ENCODE assay signal across 31 cellular contexts in the genomic region with DNA sequence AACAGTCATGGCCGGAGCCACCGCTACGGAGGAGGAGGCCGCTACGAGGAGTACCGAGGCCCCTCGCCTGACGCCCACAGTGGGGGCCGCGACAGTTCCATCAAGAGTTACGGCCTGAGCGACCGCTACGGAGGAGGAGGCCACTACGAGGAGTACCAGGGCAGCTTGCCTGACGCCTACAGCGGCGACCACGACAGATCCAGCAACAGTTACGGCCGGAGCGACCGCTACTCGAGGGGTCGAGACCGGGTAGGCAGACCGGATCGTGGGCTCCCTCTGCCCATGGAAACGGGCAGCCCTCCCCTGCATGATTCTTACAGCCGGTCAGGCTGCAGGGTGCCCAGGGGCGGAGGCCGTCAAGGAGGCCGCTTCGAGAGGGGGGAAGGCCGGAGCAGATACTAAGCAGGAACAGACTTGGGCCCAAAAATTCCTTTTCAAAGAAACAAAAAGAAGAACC. TPM values are rescaled to one million over a fixed set of nuclear protein-coding genes. Genes with fewer than 3 reads are reported as not detected.
"Had no signal": no experiment of that assay in that cellular context is flagged by ENCODE, and none has a peak within 500 bp of the region (broad histone marks: within the 10 kb centered on the region; RNA-seq: fewer than 3 reads in every experiment).

No MANE protein-coding gene starts in this region.

- H3K4me3 Mint-ChIP-seq: stimulated activated effector memory CD8-positive, alpha-beta T cell treated with anti-CD3 and anti-CD28 coated beads, Interleukin-12 subunit alpha, Interleukin-12 subunit beta, amount 100 ng/mL, for 72 hours; stimulated activated memory B cell treated with anti-CD40 and anti-IgM and Interleukin-4, amounts not matched to agents 10 μg/mL and 1 μg/mL and 100 μg/mL, for 72 hours; stimulated activated naive B cell treated with anti-CD40 and anti-IgM and Interleukin-4, amounts not matched to agents 10 μg/mL and 1 μg/mL and 100 μg/mL, for 72 hours; stimulated activated naive CD8-positive, alpha-beta T cell treated with anti-CD3 and anti-CD28 coated beads, Interleukin-15, amount 100 ng/mL, for 72 hours; stimulated activated naive CD8-positive, alpha-beta T cell treated with anti-CD3 and anti-CD28 coated beads, Interleukin-15, Interleukin-2, amounts not matched to agents 100 ng/mL and 50 ng/mL, for 24 hours; type B pancreatic cell had no signal

- H3K36me3 Mint-ChIP-seq: stimulated activated effector memory CD8-positive, alpha-beta T cell treated with anti-CD3 and anti-CD28 coated beads, Interleukin-12 subunit alpha, Interleukin-12 subunit beta, amount 100 ng/mL, for 72 hours; stimulated activated memory B cell treated with anti-CD40 and anti-IgM and Interleukin-4, amounts not matched to agents 10 μg/mL and 1 μg/mL and 100 μg/mL, for 72 hours; stimulated activated naive B cell treated with anti-CD40 and anti-IgM and Interleukin-4, amounts not matched to agents 10 μg/mL and 1 μg/mL and 100 μg/mL, for 72 hours had no signal

- H3K27me3 Mint-ChIP-seq: stimulated activated memory B cell treated with anti-CD40 and anti-IgM and Interleukin-4, amounts not matched to agents 10 μg/mL and 1 μg/mL and 100 μg/mL, for 72 hours; stimulated activated naive B cell treated with anti-CD40 and anti-IgM and Interleukin-4, amounts not matched to agents 10 μg/mL and 1 μg/mL and 100 μg/mL, for 72 hours; stimulated activated naive CD8-positive, alpha-beta T cell treated with anti-CD3 and anti-CD28 coated beads, Interleukin-15, amount 100 ng/mL, for 72 hours; stimulated activated naive CD8-positive, alpha-beta T cell treated with anti-CD3 and anti-CD28 coated beads, Interleukin-15, Interleukin-2, amounts not matched to agents 100 ng/mL and 50 ng/mL, for 24 hours; type B pancreatic cell had no signal

- H3K9me3 Mint-ChIP-seq: stimulated activated naive CD8-positive, alpha-beta T cell treated with anti-CD3 and anti-CD28 coated beads, Interleukin-15, Interleukin-2, amounts not matched to agents 100 ng/mL and 50 ng/mL, for 24 hours had no signal

- H3K4me1 Mint-ChIP-seq: stimulated activated effector memory CD8-positive, alpha-beta T cell treated with anti-CD3 and anti-CD28 coated beads, Interleukin-12 subunit alpha, Interleukin-12 subunit beta, amount 100 ng/mL, for 72 hours; stimulated activated memory B cell treated with anti-CD40 and anti-IgM and Interleukin-4, amounts not matched to agents 10 μg/mL and 1 μg/mL and 100 μg/mL, for 72 hours; stimulated activated naive B cell treated with anti-CD40 and anti-IgM and Interleukin-4, amounts not matched to agents 10 μg/mL and 1 μg/mL and 100 μg/mL, for 72 hours; stimulated activated naive CD8-positive, alpha-beta T cell treated with anti-CD3 and anti-CD28 coated beads, Interleukin-15, amount 100 ng/mL, for 72 hours had no signal

- H3K27ac Mint-ChIP-seq: stimulated activated effector memory CD8-positive, alpha-beta T cell treated with anti-CD3 and anti-CD28 coated beads, Interleukin-12 subunit alpha, Interleukin-12 subunit beta, amount 100 ng/mL, for 72 hours; stimulated activated memory B cell treated with anti-CD40 and anti-IgM and Interleukin-4, amounts not matched to agents 10 μg/mL and 1 μg/mL and 100 μg/mL, for 72 hours; stimulated activated naive B cell treated with anti-CD40 and anti-IgM and Interleukin-4, amounts not matched to agents 10 μg/mL and 1 μg/mL and 100 μg/mL, for 72 hours; stimulated activated naive CD8-positive, alpha-beta T cell treated with anti-CD3 and anti-CD28 coated beads, Interleukin-15, amount 100 ng/mL, for 72 hours; stimulated activated naive CD8-positive, alpha-beta T cell treated with anti-CD3 and anti-CD28 coated beads, Interleukin-15, Interleukin-2, amounts not matched to agents 100 ng/mL and 50 ng/mL, for 24 hours; type B pancreatic cell had no signal

- DNase-seq: stimulated activated CD4-positive, alpha-beta T cell treated with anti-CD3 and anti-CD28 coated beads, Interleukin-2, amount 100 ng/mL, for 48 hours; stimulated activated CD4-positive, alpha-beta T cell treated with anti-CD3 and anti-CD28 coated beads, Interleukin-4, amount 100 ng/mL, for 1 hour; stimulated activated CD4-positive, alpha-beta T cell treated with anti-CD3 and anti-CD28 coated beads, Interleukin-4, amount 100 ng/mL, for 24 hours; stimulated activated CD4-positive, alpha-beta T cell treated with anti-CD3 and anti-CD28 coated beads, Interleukin-4, amount 100 ng/mL, for 4 hours; stimulated activated CD8-positive, alpha-beta memory T cell treated with anti-CD3 and anti-CD28 coated beads, Interleukin-4, amount 100 ng/mL, for 48 hours; stimulated activated naive B cell treated with anti-CD40 and anti-IgM and Interleukin-4, amounts not matched to agents 10 μg/mL and 1 μg/mL and 100 μg/mL, for 72 hours; stimulated activated naive CD4-positive, alpha-beta T cell treated with Interleukin-2 at 50 U/mL for 16 hours; stimulated activated naive CD8-positive, alpha-beta T cell treated with anti-CD3 and anti-CD28 coated beads, Interleukin-15, amount 100 ng/mL, for 72 hours; stimulated activated naive CD8-positive, alpha-beta T cell treated with anti-CD3 and anti-CD28 coated beads, Interleukin-15, Interleukin-2, amounts not matched to agents 100 U/mL and 50 U/mL, for 24 hours; stomach; substantia nigra; testis; thyroid gland; tibial artery; transverse colon; trophoblast cell; upper lobe of right lung; uterus had no signal

RNA-seq across cellular contexts. Expression of a gene that starts 3.1 kb away (rescaled TPM):
- total RNA-seq: stomach, subcutaneous adipose tissue, suprapubic skin, temporal lobe, thoracic aorta, thyroid gland, tibial nerve, transverse colon, upper lobe of left lung, upper lobe of right lung, ureter, urinary bladder, uterus, vagina had no signal
